14 cellular contexts compared by ENCODE assay signal in the genomic region with DNA sequence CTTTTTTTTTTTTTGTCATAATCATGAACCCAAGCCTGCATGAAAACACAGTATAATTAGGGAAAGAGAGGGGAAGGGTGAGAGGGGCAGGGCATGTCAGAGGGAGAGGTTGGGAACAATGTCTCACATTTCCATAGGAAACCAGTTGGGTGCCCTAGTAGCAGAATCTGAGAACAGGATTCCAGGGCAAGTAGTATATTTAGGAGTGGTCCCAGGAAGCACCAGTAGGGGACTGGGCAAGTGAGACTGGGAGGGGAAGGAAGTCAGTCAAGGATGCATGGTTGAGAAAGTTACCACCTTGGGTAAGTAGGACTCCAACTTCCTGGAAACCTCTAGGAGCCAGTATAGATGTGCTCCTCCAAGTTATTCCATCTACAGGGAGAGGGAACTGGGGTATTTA.
DNase-seq lines count a peak whose midpoint lies in the region; ATAC-seq, FAIRE-seq and TF ChIP-seq lines count a peak whose summit lies in the region.
"Had no signal": no experiment of that assay in that cellular context is flagged by ENCODE, and none has a peak within 500 bp of the region (broad histone marks: within the 10 kb centered on the region; RNA-seq: fewer than 3 reads in every experiment).

No MANE protein-coding gene starts in this region.

- peaks cover 9% of the 10 kb centered on the region for H3F3A ChIP-seq in DOHH2 (ENCODE audit: control insufficient read depth, insufficient read depth)

- no peaks in the 10 kb centered on the region for H3K9me3 Mint-ChIP-seq in endodermal cell
- no peaks in the 10 kb centered on the region for H3K9me3 Mint-ChIP-seq in osteocyte (ENCODE audit: unreplicated experiment)
- H3K9me3 Mint-ChIP-seq: CD8-positive, alpha-beta memory T cell; HFFc6 had no signal

- H3K27me3 ChIP-seq in DOHH2 (ENCODE audit: control insufficient read depth, low read length) (no peaks in the 10 kb centered on the region), endodermal cell (ENCODE audit: control insufficient read depth, insufficient read depth, low read length, poor library complexity, severe bottlenecking) (no peaks in the 10 kb centered on the region)

- no peak for TF ChIP-seq CTCF in DOHH2 (IDR thresholded peaks at IDR 0.05; ENCODE audit: low read depth, low read length, poor library complexity, severe bottlenecking)
- TF ChIP-seq CTCF in endodermal cell (conservative IDR thresholded peaks at IDR 0.05): peak; percentile 54
- TF ChIP-seq CTCF in osteocyte (IDR thresholded peaks at IDR 0.05): no peak
- TF ChIP-seq CTCF in mucosa of descending colon (IDR thresholded peaks at IDR 0.05): no peak

- H3K9me3 ChIP-seq in DOHH2 (ENCODE audit: control insufficient read depth, insufficient read depth, low read length) (no peaks in the 10 kb centered on the region), endodermal cell (ENCODE audit: control insufficient read depth, low read length) (no peaks in the 10 kb centered on the region), mucosa of descending colon (no peaks in the 10 kb centered on the region)
- H3K9me3 ChIP-seq: Caco-2, HAP-1 had no signal

- no peak overlapping the region for H3K4me3 Mint-ChIP-seq in endodermal cell
- H3K4me3 Mint-ChIP-seq in osteocyte (ENCODE audit: unreplicated experiment): no peak overlapping the region
- H3K4me3 Mint-ChIP-seq: CD8-positive, alpha-beta memory T cell; HFFc6 had no signal

- no peaks in the 10 kb centered on the region for H3K79me2 ChIP-seq in DOHH2 (ENCODE audit: control insufficient read depth, low read length)

- H3K4me2 ChIP-seq in DOHH2 (ENCODE audit: low read length): peak overlapping the region; percentile 73; the same call in 1 of the 2 replicates

- H3K4me1 ChIP-seq in DOHH2 (ENCODE audit: control insufficient read depth, low read length) (peaks cover 53% of the 10 kb centered on the region), endodermal cell (ENCODE audit: control insufficient read depth, insufficient read depth, low read length) (peaks cover 12% of the 10 kb centered on the region), mucosa of descending colon (ENCODE audit: low read depth) (no peaks in the 10 kb centered on the region)
- H3K4me1 ChIP-seq: Caco-2, HAP-1 had no signal

- intact Hi-C loops in mucosa of descending colon (cut with DNase I, micrococcal nuclease): no loop called here

- H3K4me1 Mint-ChIP-seq in endodermal cell: peaks cover 35% of the 10 kb centered on the region
- no peaks in the 10 kb centered on the region for H3K4me1 Mint-ChIP-seq in osteocyte (ENCODE audit: unreplicated experiment)

- H3K36me3 Mint-ChIP-seq in endodermal cell (ENCODE audit: low read depth) (no peaks in the 10 kb centered on the region), osteocyte (ENCODE audit: unreplicated experiment) (no peaks in the 10 kb centered on the region)
- H3K36me3 Mint-ChIP-seq: CD14-positive monocyte; CD8-positive, alpha-beta memory T cell had no signal

- no peak overlapping the region for H3K27ac Mint-ChIP-seq in endodermal cell
- H3K27ac Mint-ChIP-seq in osteocyte (ENCODE audit: unreplicated experiment): no peak overlapping the region
- H3K27ac Mint-ChIP-seq: HFFc6 had no signal

- DNase-seq in HTR-8/SVneo (ENCODE audit: insufficient read length, low spot score) (no peak), endodermal cell (no peak), osteocyte (ENCODE audit: extremely low spot score, unreplicated experiment) (peak; percentile 8), mucosa of descending colon (no peak)
- DNase-seq: Caco-2; CD8-positive, alpha-beta memory T cell; DND-41; HFFc6 had no signal

- peak; percentile 16 for FAIRE-seq in HTR-8/SVneo (lab: Jason Lieb, UNC)

- no peaks in the 10 kb centered on the region for H3K36me3 ChIP-seq in DOHH2 (ENCODE audit: control insufficient read depth, low read length)
- H3K36me3 ChIP-seq in endodermal cell (ENCODE audit: control insufficient read depth, insufficient read depth, low read length): no peaks in the 10 kb centered on the region
- H3K36me3 ChIP-seq in mucosa of descending colon (ENCODE audit: low read depth): no peaks in the 10 kb centered on the region
- H3K36me3 ChIP-seq: HAP-1 had no signal

- no peak overlapping the region for H3K27ac ChIP-seq in DOHH2 (ENCODE audit: low read depth, low read length)
- H3K27ac ChIP-seq in endodermal cell (ENCODE audit: low read depth, low read length): no peak overlapping the region
- H3K27ac ChIP-seq: 22Rv1 had no signal

- no peak overlapping the region for H3K4me3 ChIP-seq in DOHH2 (ENCODE audit: low read length)
- H3K4me3 ChIP-seq in endodermal cell (ENCODE audit: low read length): no peak overlapping the region
- no peak overlapping the region for H3K4me3 ChIP-seq in mucosa of descending colon
- H3K4me3 ChIP-seq: HAP-1 had no signal

- no peaks in the 10 kb centered on the region for H3K9me2 ChIP-seq in DOHH2 (replicated peaks; ENCODE audit: control insufficient read depth, low read length)

- no peaks in the 10 kb centered on the region for H4K20me1 ChIP-seq in DOHH2 (ENCODE audit: control insufficient read depth, insufficient read depth, low read depth, low read length)

- H3K27me3 Mint-ChIP-seq in endodermal cell (ENCODE audit: insufficient read depth) (peaks cover 4% of the 10 kb centered on the region), osteocyte (ENCODE audit: unreplicated experiment) (peaks cover 13% of the 10 kb centered on the region)

- no peak overlapping the region for H3K9ac ChIP-seq in endodermal cell (ENCODE audit: extremely low read depth, low read length, poor library complexity, severe bottlenecking)

- no peak for ATAC-seq in HG02588 (IDR thresholded peaks at IDR 0.05; ENCODE audit: unreplicated experiment)
- no peak for ATAC-seq in mucosa of descending colon
- ATAC-seq in GM21447 (IDR thresholded peaks at IDR 0.05; ENCODE audit: unreplicated experiment): no peak
